Comparison of ENCODE assay signal across 15 cellular contexts in the genomic region with DNA sequence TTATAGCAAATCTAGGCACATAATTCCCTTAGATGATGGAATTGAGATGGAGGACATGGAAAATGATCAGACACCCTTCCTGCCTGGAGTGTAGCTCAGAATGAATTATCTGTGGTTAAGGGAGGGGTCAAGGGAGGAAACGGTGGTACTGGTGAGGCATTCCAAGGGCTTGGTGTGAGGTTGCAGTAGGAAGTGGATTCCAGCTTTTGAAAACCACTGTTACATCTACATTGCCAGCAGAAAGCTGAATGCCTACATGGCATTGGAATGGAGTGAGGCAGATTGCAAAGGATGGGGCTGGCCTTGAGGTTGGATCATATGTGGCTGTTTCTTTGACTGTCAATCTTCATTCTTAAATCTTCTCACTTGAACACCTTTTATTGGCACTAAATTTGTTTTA.
A peak's percentile ranks its signal among the peaks of the same experiment; 100 is the strongest.
DNase-seq lines count a peak whose midpoint lies in the region; ATAC-seq and TF ChIP-seq lines count a peak whose summit lies in the region.
"Had no signal": no experiment of that assay in that cellular context is flagged by ENCODE, and none has a peak within 500 bp of the region (broad histone marks: within the 10 kb centered on the region; RNA-seq: fewer than 3 reads in every experiment).

No MANE protein-coding gene starts in this region.

- no peak overlapping the region for H3K4me3 ChIP-seq in AG10803 (ENCODE audit: low read length)
- H3K4me3 ChIP-seq in brain microvascular endothelial cell (ENCODE audit: low read depth, low read length): no peak overlapping the region
- no peak overlapping the region for H3K4me3 ChIP-seq in mesenchymal stem cell (ENCODE audit: insufficient read depth in 1 of 2, low read depth in 1 of 2, low read length in 2 of 2)

- H3K79me1 ChIP-seq in mesenchymal stem cell (replicated peaks; ENCODE audit: low read length, poor library complexity, severe bottlenecking): peaks cover 4% of the 10 kb centered on the region

- H3K18ac ChIP-seq in mesenchymal stem cell (ENCODE audit: low read depth in 1 of 2, low read length in 2 of 2): peak overlapping the region in 1 of 2 experiments; percentile 67

- no peak overlapping the region for H3K14ac ChIP-seq in mesenchymal stem cell (ENCODE audit: low read length in 2 of 2)

- H2BK120ac ChIP-seq in mesenchymal stem cell (ENCODE audit: low read depth, low read length): no peak overlapping the region

- no peak overlapping the region for H2BK15ac ChIP-seq in mesenchymal stem cell (ENCODE audit: low read depth, poor library complexity, severe bottlenecking)

- no peak overlapping the region for H3K4me2 ChIP-seq in mesenchymal stem cell (ENCODE audit: low read length, poor library complexity, severe bottlenecking)
- H3K4me2 ChIP-seq: KMS-11 had no signal

- DNase-seq in AG10803 (ENCODE audit: low read depth) (peak; percentile 97), LHCN-M2 (ENCODE audit: low read depth) (peak; percentile 97), brain microvascular endothelial cell (peak; percentile 84), mesenchymal stem cell (peak; percentile 83), OCI-M1 (lab: John Stamatoyannopoulos, UW) (no peak), SW 1271 (lab: John Stamatoyannopoulos, UW) (no peak), HuH-7 (ENCODE audit: low spot score) (no peak)
- DNase-seq: activated CD4-positive, alpha-beta T cell treated with anti-CD3 and anti-CD28 coated beads, Interleukin-2, amount 10 ng/mL, durations not matched to agents 24 days and 14 days; CD4-positive, alpha-beta T cell; immature natural killer cell; stimulated activated CD4-positive, alpha-beta T cell treated with anti-CD3 and anti-CD28 coated beads, Interleukin-2, amount 100 ng/mL, for 48 hours; stimulated activated naive B cell treated with anti-CD40 and anti-IgM and Interleukin-4, amounts not matched to agents 10 μg/mL and 1 μg/mL and 100 μg/mL, for 72 hours had no signal

- H3K27ac ChIP-seq in brain microvascular endothelial cell: peak overlapping the region; percentile 63
- H3K27ac ChIP-seq in mesenchymal stem cell (ENCODE audit: low read length, poor library complexity, severe bottlenecking): peak overlapping the region; percentile 93
- H3K27ac ChIP-seq: KMS-11 had no signal

- H2AK5ac ChIP-seq in mesenchymal stem cell (ENCODE audit: low read length, severe bottlenecking): peak overlapping the region; percentile 49

- H3K9ac ChIP-seq in mesenchymal stem cell (ENCODE audit: low read length): no peak overlapping the region
- H3K9ac ChIP-seq: KMS-11 had no signal

- no peaks in the 10 kb centered on the region for H3K9me3 ChIP-seq in mesenchymal stem cell (ENCODE audit: control insufficient read depth, low read length)

- in situ Hi-C loops in brain microvascular endothelial cell (cut with HindIII; ENCODE audit: low pct_ligation_motif_present, low sequenced_read_pairs): no loop called here

- H4K91ac ChIP-seq in mesenchymal stem cell (ENCODE audit: low read length): peak overlapping the region; percentile 28

- H2AFZ ChIP-seq in mesenchymal stem cell (ENCODE audit: low read depth, low read length): no peak overlapping the region

- H3K4ac ChIP-seq in mesenchymal stem cell (ENCODE audit: low read depth in 1 of 2, low read length in 2 of 2): no peak overlapping the region

- no peaks in the 10 kb centered on the region for H3K27me3 ChIP-seq in brain microvascular endothelial cell (replicated peaks)
- no peaks in the 10 kb centered on the region for H3K27me3 ChIP-seq in mesenchymal stem cell (ENCODE audit: control insufficient read depth in 1 of 2, insufficient read depth in 1 of 2, low read length in 2 of 2)

- no peak overlapping the region for H3K23ac ChIP-seq in mesenchymal stem cell (ENCODE audit: low read length in 2 of 2)

- peak overlapping the region; percentile 46 to 87 for H2BK12ac ChIP-seq in mesenchymal stem cell (ENCODE audit: low read length in 2 of 2)

- TF ChIP-seq CTCF in AG10803 (conservative IDR thresholded peaks at IDR 0.05; ENCODE audit: low read length): no peak
- no peak for TF ChIP-seq CTCF in brain microvascular endothelial cell (IDR thresholded peaks at IDR 0.05; ENCODE audit: low read depth, low read length, missing control alignments)

- no peaks in the 10 kb centered on the region for H3K36me3 ChIP-seq in brain microvascular endothelial cell (replicated peaks)
- H3K36me3 ChIP-seq in mesenchymal stem cell (ENCODE audit: control insufficient read depth in 1 of 2, insufficient read depth in 2 of 2, low read depth in 1 of 2, low read length in 2 of 2): no peaks in the 10 kb centered on the region

- 0% methylated on average over 1 of the region's 1 CpG for WGBS in mesenchymal stem cell

- peak overlapping the region; percentile 83 for H2BK5ac ChIP-seq in mesenchymal stem cell (ENCODE audit: low read depth, low read length, poor library complexity, severe bottlenecking)

- H3K4me1 ChIP-seq in mesenchymal stem cell (ENCODE audit: control insufficient read depth, insufficient read depth, low read depth, low read length): peaks cover 29% of the 10 kb centered on the region

- ATAC-seq in GM19463 (IDR thresholded peaks at IDR 0.05; ENCODE audit: unreplicated experiment): no peak
- ATAC-seq: activated T-helper 17 cell treated with anti-CD3 and anti-CD28 coated beads, Interleukin-2, amount 50 U/mL, for 72 hours; stimulated activated naive B cell treated with anti-CD40 and anti-IgM and Interleukin-4, amounts not matched to agents 10 μg/mL and 1 μg/mL and 100 μg/mL, for 72 hours had no signal

- H4K8ac ChIP-seq in mesenchymal stem cell (ENCODE audit: low read length): no peak overlapping the region

Comparison
In these comparisons a context has a peak if more than half of its experiments do, and no peak if none do; other contexts are left out.
1. DNase-seq: peak in AG10803 (single experiment), LHCN-M2 (single experiment), brain microvascular endothelial cell (single experiment) and mesenchymal stem cell (single experiment); none in OCI-M1 (single experiment), SW 1271 (0 of 2) and HuH-7 (single experiment).